ENCODE assay signal across 28 cellular contexts in genomic region chr6:6177754-6178153, GRCh38.
"Had no signal": no experiment of that assay in that cellular context is flagged by ENCODE, and none has a peak within 500 bp of the region (broad histone marks: within the 10 kb centered on the region; RNA-seq: fewer than 3 reads in every experiment).

No MANE protein-coding gene starts in this region.

- H3K36me3 ChIP-seq: stomach, suprapubic skin, thoracic aorta, thyroid gland, tibial artery, tibial nerve, transverse colon, upper lobe of left lung, upper lobe of right lung, uterus, vagina had no signal

- H3K27ac ChIP-seq: stomach, suprapubic skin, testis, thoracic aorta, thyroid gland, tibial artery, tibial nerve, transverse colon, upper lobe of left lung, upper lobe of right lung, uterus, vagina had no signal

- H3K4me1 Mint-ChIP-seq: stimulated activated effector memory CD8-positive, alpha-beta T cell treated with anti-CD3 and anti-CD28 coated beads, Interleukin-12 subunit alpha, Interleukin-12 subunit beta, amount 100 ng/mL, for 72 hours; stimulated activated memory B cell treated with anti-CD40 and anti-IgM and Interleukin-4, amounts not matched to agents 10 μg/mL and 1 μg/mL and 100 μg/mL, for 72 hours; stimulated activated naive B cell treated with anti-CD40 and anti-IgM and Interleukin-4, amounts not matched to agents 10 μg/mL and 1 μg/mL and 100 μg/mL, for 72 hours; stimulated activated naive CD8-positive, alpha-beta T cell treated with anti-CD3 and anti-CD28 coated beads, Interleukin-15, amount 100 ng/mL, for 72 hours had no signal

- H3K27ac Mint-ChIP-seq: stimulated activated effector memory CD8-positive, alpha-beta T cell treated with anti-CD3 and anti-CD28 coated beads, Interleukin-12 subunit alpha, Interleukin-12 subunit beta, amount 100 ng/mL, for 72 hours; stimulated activated memory B cell treated with anti-CD40 and anti-IgM and Interleukin-4, amounts not matched to agents 10 μg/mL and 1 μg/mL and 100 μg/mL, for 72 hours; stimulated activated naive B cell treated with anti-CD40 and anti-IgM and Interleukin-4, amounts not matched to agents 10 μg/mL and 1 μg/mL and 100 μg/mL, for 72 hours; stimulated activated naive CD8-positive, alpha-beta T cell treated with anti-CD3 and anti-CD28 coated beads, Interleukin-15, amount 100 ng/mL, for 72 hours; stimulated activated naive CD8-positive, alpha-beta T cell treated with anti-CD3 and anti-CD28 coated beads, Interleukin-15, Interleukin-2, amounts not matched to agents 100 ng/mL and 50 ng/mL, for 24 hours; type B pancreatic cell had no signal

- H3K9me3 Mint-ChIP-seq: stimulated activated effector memory CD8-positive, alpha-beta T cell treated with anti-CD3 and anti-CD28 coated beads, Interleukin-12 subunit alpha, Interleukin-12 subunit beta, amount 100 ng/mL, for 72 hours; stimulated activated memory B cell treated with anti-CD40 and anti-IgM and Interleukin-4, amounts not matched to agents 10 μg/mL and 1 μg/mL and 100 μg/mL, for 72 hours; stimulated activated naive B cell treated with anti-CD40 and anti-IgM and Interleukin-4, amounts not matched to agents 10 μg/mL and 1 μg/mL and 100 μg/mL, for 72 hours; stimulated activated naive CD8-positive, alpha-beta T cell treated with anti-CD3 and anti-CD28 coated beads, Interleukin-15, amount 100 ng/mL, for 72 hours; stimulated activated naive CD8-positive, alpha-beta T cell treated with anti-CD3 and anti-CD28 coated beads, Interleukin-15, Interleukin-2, amounts not matched to agents 100 ng/mL and 50 ng/mL, for 24 hours; type B pancreatic cell had no signal

- ATAC-seq: stimulated activated effector memory CD8-positive, alpha-beta T cell treated with anti-CD3 and anti-CD28 coated beads, Interleukin-12 subunit alpha, Interleukin-12 subunit beta, amount 100 ng/mL, for 72 hours; stimulated activated memory B cell treated with anti-CD40 and anti-IgM and Interleukin-4, amounts not matched to agents 10 μg/mL and 1 μg/mL and 100 μg/mL, for 72 hours; stimulated activated naive B cell treated with anti-CD40 and anti-IgM and Interleukin-4, amounts not matched to agents 10 μg/mL and 1 μg/mL and 100 μg/mL, for 72 hours; stimulated activated naive CD8-positive, alpha-beta T cell treated with anti-CD3 and anti-CD28 coated beads, Interleukin-15, amount 100 ng/mL, for 72 hours; stimulated activated naive CD8-positive, alpha-beta T cell treated with anti-CD3 and anti-CD28 coated beads, Interleukin-15, Interleukin-2, amounts not matched to agents 100 U/mL and 50 U/mL, for 24 hours; upper lobe of right lung had no signal

- H3K9me3 ChIP-seq: stomach, suprapubic skin, testis, thoracic aorta, thyroid gland, tibial artery, tibial nerve, transverse colon, upper lobe of left lung, upper lobe of right lung, uterus, vagina had no signal

- H3K4me3 Mint-ChIP-seq: stimulated activated effector memory CD8-positive, alpha-beta T cell treated with anti-CD3 and anti-CD28 coated beads, Interleukin-12 subunit alpha, Interleukin-12 subunit beta, amount 100 ng/mL, for 72 hours; stimulated activated memory B cell treated with anti-CD40 and anti-IgM and Interleukin-4, amounts not matched to agents 10 μg/mL and 1 μg/mL and 100 μg/mL, for 72 hours; stimulated activated naive B cell treated with anti-CD40 and anti-IgM and Interleukin-4, amounts not matched to agents 10 μg/mL and 1 μg/mL and 100 μg/mL, for 72 hours; stimulated activated naive CD8-positive, alpha-beta T cell treated with anti-CD3 and anti-CD28 coated beads, Interleukin-15, amount 100 ng/mL, for 72 hours; stimulated activated naive CD8-positive, alpha-beta T cell treated with anti-CD3 and anti-CD28 coated beads, Interleukin-15, Interleukin-2, amounts not matched to agents 100 ng/mL and 50 ng/mL, for 24 hours; type B pancreatic cell had no signal

- H3K36me3 Mint-ChIP-seq: stimulated activated effector memory CD8-positive, alpha-beta T cell treated with anti-CD3 and anti-CD28 coated beads, Interleukin-12 subunit alpha, Interleukin-12 subunit beta, amount 100 ng/mL, for 72 hours; stimulated activated memory B cell treated with anti-CD40 and anti-IgM and Interleukin-4, amounts not matched to agents 10 μg/mL and 1 μg/mL and 100 μg/mL, for 72 hours; stimulated activated naive B cell treated with anti-CD40 and anti-IgM and Interleukin-4, amounts not matched to agents 10 μg/mL and 1 μg/mL and 100 μg/mL, for 72 hours; type B pancreatic cell had no signal

- DNase-seq: stimulated activated CD4-positive, alpha-beta T cell treated with anti-CD3 and anti-CD28 coated beads, Interleukin-2, amount 100 ng/mL, for 48 hours; stimulated activated CD4-positive, alpha-beta T cell treated with anti-CD3 and anti-CD28 coated beads, Interleukin-4, amount 100 ng/mL, for 1 hour; stimulated activated CD4-positive, alpha-beta T cell treated with anti-CD3 and anti-CD28 coated beads, Interleukin-4, amount 100 ng/mL, for 24 hours; stimulated activated CD4-positive, alpha-beta T cell treated with anti-CD3 and anti-CD28 coated beads, Interleukin-4, amount 100 ng/mL, for 4 hours; stimulated activated CD8-positive, alpha-beta memory T cell treated with anti-CD3 and anti-CD28 coated beads, Interleukin-4, amount 100 ng/mL, for 48 hours; stimulated activated naive B cell treated with anti-CD40 and anti-IgM and Interleukin-4, amounts not matched to agents 10 μg/mL and 1 μg/mL and 100 μg/mL, for 72 hours; stimulated activated naive CD4-positive, alpha-beta T cell; stimulated activated naive CD4-positive, alpha-beta T cell treated with Interleukin-2 at 50 U/mL for 16 hours; stimulated activated naive CD8-positive, alpha-beta T cell treated with anti-CD3 and anti-CD28 coated beads, Interleukin-15, amount 100 ng/mL, for 72 hours; stimulated activated naive CD8-positive, alpha-beta T cell treated with anti-CD3 and anti-CD28 coated beads, Interleukin-15, Interleukin-2, amounts not matched to agents 100 U/mL and 50 U/mL, for 24 hours; stomach; substantia nigra; testis; thyroid gland; tibial artery; transverse colon; trophoblast cell; upper lobe of left lung; upper lobe of right lung; uterus had no signal

- H3K4me3 ChIP-seq: stomach, suprapubic skin, testis, thoracic aorta, thyroid gland, tibial artery, tibial nerve, transverse colon, upper lobe of left lung, upper lobe of right lung, uterus, vagina had no signal

- H3K4me1 ChIP-seq: stomach, suprapubic skin, thyroid gland, tibial artery, tibial nerve, transverse colon, upper lobe of left lung, upper lobe of right lung, uterus, vagina had no signal

- H3K27me3 ChIP-seq: suprapubic skin, testis, thyroid gland, tibial artery, tibial nerve, transverse colon, upper lobe of left lung, upper lobe of right lung, uterus, vagina had no signal
